In the genomic region with DNA sequence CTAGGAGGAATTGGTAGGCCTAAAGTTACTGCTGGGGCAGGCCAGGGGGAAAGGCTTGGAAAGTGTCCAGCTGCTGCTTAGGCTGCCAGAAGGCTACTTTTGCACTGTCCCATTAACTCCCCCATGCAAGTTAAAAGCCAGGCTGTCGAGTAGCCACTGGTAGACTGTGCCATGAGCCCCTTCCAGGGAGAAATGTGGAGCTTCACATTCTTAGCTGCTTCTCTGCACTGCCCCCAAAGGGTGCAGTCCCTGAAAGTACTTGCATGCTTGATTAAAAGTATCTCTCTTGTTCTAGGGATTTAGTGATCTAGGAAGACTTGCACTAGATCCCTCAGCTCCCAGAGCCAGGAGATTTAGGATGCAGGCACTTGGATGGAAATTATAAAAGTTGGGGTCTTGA, we compare ENCODE assay signal across 15 cellular contexts. TPM values are rescaled to one million over a fixed set of nuclear protein-coding genes. Genes with fewer than 3 reads are reported as not detected.
DNase-seq lines count a peak whose midpoint lies in the region; ATAC-seq and TF ChIP-seq lines count a peak whose summit lies in the region.
"Had no signal": no experiment of that assay in that cellular context is flagged by ENCODE, and none has a peak within 500 bp of the region (broad histone marks: within the 10 kb centered on the region; RNA-seq: fewer than 3 reads in every experiment).

No MANE protein-coding gene starts in this region.

- no peaks in the 10 kb centered on the region for H3K27me3 ChIP-seq in neural progenitor cell
- H3K27me3 ChIP-seq: BLaER1 had no signal

- H3K4me3 Mint-ChIP-seq in WTC11 (no peak overlapping the region), neural progenitor cell (no peak overlapping the region)
- H3K4me3 Mint-ChIP-seq: CD14-positive monocyte; CD8-positive, alpha-beta T cell; H9 had no signal

- H3K4me1 ChIP-seq in HEK293 (ENCODE audit: control insufficient read depth, insufficient read depth, low read length) (peaks cover 31% of the 10 kb centered on the region), neural progenitor cell (no peaks in the 10 kb centered on the region)
- H3K4me1 ChIP-seq: BLaER1 had no signal

- H3K27ac ChIP-seq in HEK293 (ENCODE audit: extremely low read depth, low read depth, low read length) (no peak overlapping the region), neural progenitor cell (no peak overlapping the region)
- H3K27ac ChIP-seq: BLaER1 had no signal

- H4K20me1 ChIP-seq in neural progenitor cell (ENCODE audit: low read depth), result no peaks in the 10 kb centered on the region

- TF ChIP-seq CTCF in HEK293 (tag by site-specific recombination; IDR thresholded peaks at IDR 0.05), result no peak
- no peak for TF ChIP-seq CTCF in WTC11 (IDR thresholded peaks at IDR 0.05)
- no peak for TF ChIP-seq CTCF in neural progenitor cell (IDR thresholded peaks at IDR 0.05)

- peaks cover 25% of the 10 kb centered on the region for H3K9me3 Mint-ChIP-seq in WTC11
- H3K9me3 Mint-ChIP-seq in neural progenitor cell, result peaks cover 20% of the 10 kb centered on the region

- H3K36me3 Mint-ChIP-seq in WTC11 (peaks cover 46% of the 10 kb centered on the region), neural progenitor cell (peaks cover 46% of the 10 kb centered on the region)

- DNase-seq in DMS 273 (lab: John Stamatoyannopoulos, UW; ENCODE audit: unreplicated experiment), result peak; percentile 77
- no peak for DNase-seq in WTC11 (ENCODE audit: low spot score)
- peak; percentile 23 for DNase-seq in neural progenitor cell (ENCODE audit: low spot score)
- no peak for DNase-seq in KG1 (lab: John Stamatoyannopoulos, UW)
- DNase-seq in NCI-H187 (lab: John Stamatoyannopoulos, UW), result no peak
- DNase-seq: 8988T; Calu3; CD8-positive, alpha-beta T cell; GDM1; H9 had no signal

- H3K27ac Mint-ChIP-seq in WTC11, result no peak overlapping the region
- H3K27ac Mint-ChIP-seq in neural progenitor cell, result no peak overlapping the region
- H3K27ac Mint-ChIP-seq: CD8-positive, alpha-beta T cell had no signal

- peaks cover 28% of the 10 kb centered on the region for H3K79me2 ChIP-seq in neural progenitor cell (ENCODE audit: low read depth)

- CTCF ChIA-PET in HEK293 (lab: Yijun Ruan, JAX), result interaction anchor here (0.7 to 6.6 kb wide), 5 partner anchors 8 to 139 kb away, joined by 3 to 92 read pairs (median 14); no protein-coding TSS in a partner anchor
- CTCF ChIA-PET in WTC11 (lab: Charles Lee), result interaction anchor here (0.5 to 1.5 kb wide), 5 partner anchors 10 to 132 kb away, joined by 3 to 7 read pairs (median 3); partner anchors contain the start of gene AARS2

- H3K9me3 ChIP-seq in HEK293 (ENCODE audit: control insufficient read depth, insufficient read depth, low read depth, low read length), result no peaks in the 10 kb centered on the region
- peaks cover 11% of the 10 kb centered on the region for H3K9me3 ChIP-seq in neural progenitor cell (ENCODE audit: low read depth)

- H3K4me3 ChIP-seq in HEK293 (ENCODE audit: low read depth, low read length) (no peak overlapping the region), neural progenitor cell (no peak overlapping the region)
- H3K4me3 ChIP-seq: BLaER1 had no signal

- ATAC-seq in WTC11, result peak; percentile 79; the same call in 1 of the 2 replicates
- ATAC-seq in GM18870 (IDR thresholded peaks at IDR 0.05; ENCODE audit: unreplicated experiment), result no peak
- no peak for ATAC-seq in HG03520 (IDR thresholded peaks at IDR 0.05; ENCODE audit: unreplicated experiment)
- ATAC-seq: CD8-positive, alpha-beta T cell had no signal

- H3K4me1 Mint-ChIP-seq in WTC11, result no peaks in the 10 kb centered on the region
- H3K4me1 Mint-ChIP-seq in neural progenitor cell, result no peaks in the 10 kb centered on the region
- H3K4me1 Mint-ChIP-seq: CD14-positive monocyte, H9 had no signal

- H3K9ac ChIP-seq in neural progenitor cell, result no peak overlapping the region
- H3K9ac ChIP-seq: BLaER1 had no signal

- H3K36me3 ChIP-seq in HEK293 (ENCODE audit: control insufficient read depth in 2 of 2, insufficient read depth in 1 of 2, low read length in 2 of 2), result peaks cover 18 to 25% of the 10 kb centered on the region in 2 experiments
- H3K36me3 ChIP-seq in neural progenitor cell, result peaks cover 29% of the 10 kb centered on the region

- POLR2A ChIA-PET in HEK293 (lab: Yijun Ruan, JAX), result no interaction called here
- POLR2A ChIA-PET in WTC11 (lab: Charles Lee), result no interaction called here

- H3K4me2 ChIP-seq in neural progenitor cell, result no peak overlapping the region
- H3K4me2 ChIP-seq: BLaER1 had no signal

- no peaks in the 10 kb centered on the region for H3K27me3 Mint-ChIP-seq in WTC11 (ENCODE audit: low read depth)
- no peaks in the 10 kb centered on the region for H3K27me3 Mint-ChIP-seq in neural progenitor cell (ENCODE audit: insufficient read depth, low read depth)

- no peak overlapping the region for H2AFZ ChIP-seq in neural progenitor cell (replicated peaks)

- no peaks in the 10 kb centered on the region for H3F3A ChIP-seq in neural progenitor cell (ENCODE audit: low read depth)

TF ChIP-seq in HEK293, 187 proteins besides CTCF, POLR2A, EP300 and RAD21:
- TF ChIP-seq ZNF157 (tag by site-specific recombination; IDR thresholded peaks at IDR 0.05) (no peak), PRDM10 (tag by site-specific recombination; IDR thresholded peaks at IDR 0.05) (0 out of 2 replicates have a peak, but pooled peaks have one; percentile 37)

TF ChIP-seq in WTC11, 78 proteins besides CTCF, POLR2A, EP300 and RAD21:
- TF ChIP-seq ZNF425 (CRISPR knock-in tag; conservative IDR thresholded peaks at IDR 0.05), result no peak
- TF ChIP-seq E2F1 (CRISPR knock-in tag; IDR thresholded peaks at IDR 0.05), result no peak
- TF ChIP-seq GRHL2 (CRISPR knock-in tag; IDR thresholded peaks at IDR 0.05; ENCODE audit: insufficient replicate concordance, severe bottlenecking), result no peak
- no peak for TF ChIP-seq CREB1 (CRISPR knock-in tag; IDR thresholded peaks at IDR 0.05)
- TF ChIP-seq ZBTB21 (CRISPR knock-in tag; IDR thresholded peaks at IDR 0.05; ENCODE audit: borderline replicate concordance), result no peak

RNA-seq across cellular contexts. Expression of gene CDC5L, which starts 57.3 kb away (rescaled TPM):
- 23.5 to 24.6 TPM (median 24.0 TPM) in 3 replicates for total RNA-seq in WTC11 (2021)
- total RNA-seq in neural progenitor cell (ENCODE audit: low replicate concordance), result 37.9 and 53.6 TPM in 2 replicates

Comparison
In these comparisons a context has a peak if more than half of its experiments do, and no peak if none do; other contexts are left out.
1. DNase-seq: peak in DMS 273 (single experiment) and neural progenitor cell (single experiment); none in WTC11 (single experiment), KG1 (single experiment) and NCI-H187 (0 of 2).